ENCODE assay signal across 8 cellular contexts in genomic region chr16:68244903-68245853, GRCh38. TPM values are rescaled to one million over a fixed set of nuclear protein-coding genes. Genes with fewer than 3 reads are reported as not detected.
DNase-seq lines count a peak whose midpoint lies in the region; ATAC-seq and TF ChIP-seq lines count a peak whose summit lies in the region.

Gene PLA2G15 (plus strand): TSS chr16:68245373. CDS start chr16:68245427, 54 bp downstream.

- H3K4me1 ChIP-seq in colonic mucosa, result peaks cover 12% of the 10 kb centered on the region

- no peaks in the 10 kb centered on the region for H3K9me3 ChIP-seq in colonic mucosa

- no peaks in the 10 kb centered on the region for H3K27me3 ChIP-seq in colonic mucosa

- peak; percentile 78 for DNase-seq in AG09309 (ENCODE audit: low read depth)
- DNase-seq in NCI-H446 treated with DMSO at 0.1 percent for 48 hours (lab: John Stamatoyannopoulos, UW), result peak; percentile 49
- peak; percentile 96 to 98 for DNase-seq in activated CD4-positive, alpha-beta T cell treated with anti-CD3 and anti-CD28 coated beads for 4 hours
- peak; percentile 98 for DNase-seq in colonic mucosa
- peak; percentile 97 for DNase-seq in left kidney (ENCODE audit: low read depth, low spot score)
- peak; percentile 97 for DNase-seq in stimulated activated CD4-positive, alpha-beta T cell treated with anti-CD3 and anti-CD28 coated beads, Interleukin-1b, Interleukin-23, amount 100 ng/mL, for 4 hours (ENCODE audit: low read depth in 2 of 2)

- intact Hi-C loops in colonic mucosa (cut with DNase I), result no loop called here

- peak within 1 kb of the TSS; percentile 59 for H3K27ac ChIP-seq in colonic mucosa

- H3K4me3 ChIP-seq in AG09309 (ENCODE audit: control insufficient read depth, low read depth, low read length) (peak within 1 kb of the TSS; percentile 96), colonic mucosa (peak within 1 kb of the TSS; percentile 99)

- H3K36me3 ChIP-seq in colonic mucosa, result no peaks in the 10 kb centered on the region

- peak within 1 kb of the TSS; percentile 92 to 96 for H3K9ac ChIP-seq in colonic mucosa (ENCODE audit: low read depth in 2 of 2, low read length in 2 of 2)

- TF ChIP-seq CTCF in AG09309 (IDR thresholded peaks at IDR 0.05; ENCODE audit: control insufficient read depth, insufficient read depth, low read depth, low read length, missing control alignments) (no peak), colonic mucosa (IDR thresholded peaks at IDR 0.05) (no peak)

- peak; percentile 64 for ATAC-seq in GM18870 (IDR thresholded peaks at IDR 0.05; ENCODE audit: unreplicated experiment)
- peak; percentile 84 for ATAC-seq in HG03103 (IDR thresholded peaks at IDR 0.05; ENCODE audit: low read depth, unreplicated experiment)

RNA-seq across cellular contexts. Expression of gene PLA2G15, which starts in this region (rescaled TPM):
- 10 to 100 TPM; 11.6 to 13.9 TPM for total RNA-seq in colonic mucosa

Comparison
In these comparisons a context has a peak if more than half of its experiments do, and no peak if none do; other contexts are left out.
1. Peak in every context shown above with its lines: DNase-seq, ATAC-seq, H3K4me3 ChIP-seq and H3K27ac ChIP-seq.